1 cellular context compared by ENCODE assay signal in genomic region chr22:49936018-49936972, GRCh38.
A peak's percentile ranks its signal among the peaks of the same experiment; 100 is the strongest.
TF ChIP-seq lines count a peak whose summit lies in the region.

No MANE protein-coding gene starts in this region.

TF ChIP-seq in GM12878, 131 proteins besides CTCF, POLR2A, EP300 and RAD21 (continued from another document and continues in another):
- TF ChIP-seq ZBTB4 (CRISPR knock-in tag; IDR thresholded peaks at IDR 0.05) (no peak), DPF2 (IDR thresholded peaks at IDR 0.05) (peak; percentile 85), ZSCAN29 (IDR thresholded peaks at IDR 0.05) (0 out of 2 replicates have a peak, but pooled peaks have one; percentile 56), GATAD2B (conservative IDR thresholded peaks at IDR 0.05; ENCODE audit: low read depth) (peak; percentile 58), MYB (IDR thresholded peaks at IDR 0.05; ENCODE audit: borderline replicate concordance, low read depth, low read length) (no peak), ATF7 (IDR thresholded peaks at IDR 0.05; ENCODE audit: low read depth) (peak; percentile 69), RUNX3 (IDR thresholded peaks at IDR 0.05; ENCODE audit: low read length) (peak; percentile 73), ETV6 (conservative IDR thresholded peaks at IDR 0.05 in 1 of 2, IDR thresholded peaks at IDR 0.05 in 1 of 2; ENCODE audit: borderline replicate concordance in 1 of 2, low read depth in 1 of 2) (no peak), SMARCA5 (IDR thresholded peaks at IDR 0.05) (no peak), NBN (IDR thresholded peaks at IDR 0.05) (peak; percentile 55; the same call in 1 of the 2 replicates), SMAD1 (IDR thresholded peaks at IDR 0.05; ENCODE audit: low read depth, partially characterized antibody) (no peak), CUX1 (IDR thresholded peaks at IDR 0.05; ENCODE audit: insufficient replicate concordance, low read depth, low read length) (no peak), USF2 (IDR thresholded peaks at IDR 0.05; ENCODE audit: borderline replicate concordance, low read depth, low read length) (no peak; the same call in 1 of the 2 replicates), EED (IDR thresholded peaks at IDR 0.05; ENCODE audit: low read depth) (peak; percentile 79; the same call in 1 of the 2 replicates), LARP7 (IDR thresholded peaks at IDR 0.05) (0 out of 2 replicates have a peak, but pooled peaks have one; percentile 56), CREM (IDR thresholded peaks at IDR 0.05; ENCODE audit: low read depth) (peak; percentile 86), STAT1 (conservative IDR thresholded peaks at IDR 0.05) (no peak), ELK1 (IDR thresholded peaks at IDR 0.05; ENCODE audit: low read depth, low read length) (0 out of 2 replicates have a peak, but pooled peaks have one; percentile 13), E2F8 (IDR thresholded peaks at IDR 0.05; ENCODE audit: low read depth, partially characterized antibody) (no peak), ZNF217 (IDR thresholded peaks at IDR 0.05) (0 out of 2 replicates have a peak, but pooled peaks have one; percentile 32), BRCA1 (IDR thresholded peaks at IDR 0.05; ENCODE audit: low read depth, low read length) (no peak), NFXL1 (IDR thresholded peaks at IDR 0.05; ENCODE audit: borderline replicate concordance) (no peak), ATF2 (IDR thresholded peaks at IDR 0.05; ENCODE audit: low read length) (no peak), GABPA (IDR thresholded peaks at IDR 0.05; ENCODE audit: low read depth) (no peak), POU2F2 (IDR thresholded peaks at IDR 0.05; ENCODE audit: borderline replicate concordance, low read depth, low read length) (peak; percentile 63; the same call in 1 of the 3 replicates), IRF5 (IDR thresholded peaks at IDR 0.05; ENCODE audit: borderline replicate concordance) (no peak), RFX5 (IDR thresholded peaks at IDR 0.05; ENCODE audit: low read depth, low read length) (no peak), PRDM15 (CRISPR knock-in tag; IDR thresholded peaks at IDR 0.05) (no peak), YY1 (IDR thresholded peaks at IDR 0.05; ENCODE audit: low read depth, low read length) (peak; percentile 8; the same call in 1 of the 2 replicates), ZBTB40 (IDR thresholded peaks at IDR 0.05; ENCODE audit: borderline replicate concordance) (no peak)
